8 cellular contexts compared by ENCODE assay signal in the genomic region with DNA sequence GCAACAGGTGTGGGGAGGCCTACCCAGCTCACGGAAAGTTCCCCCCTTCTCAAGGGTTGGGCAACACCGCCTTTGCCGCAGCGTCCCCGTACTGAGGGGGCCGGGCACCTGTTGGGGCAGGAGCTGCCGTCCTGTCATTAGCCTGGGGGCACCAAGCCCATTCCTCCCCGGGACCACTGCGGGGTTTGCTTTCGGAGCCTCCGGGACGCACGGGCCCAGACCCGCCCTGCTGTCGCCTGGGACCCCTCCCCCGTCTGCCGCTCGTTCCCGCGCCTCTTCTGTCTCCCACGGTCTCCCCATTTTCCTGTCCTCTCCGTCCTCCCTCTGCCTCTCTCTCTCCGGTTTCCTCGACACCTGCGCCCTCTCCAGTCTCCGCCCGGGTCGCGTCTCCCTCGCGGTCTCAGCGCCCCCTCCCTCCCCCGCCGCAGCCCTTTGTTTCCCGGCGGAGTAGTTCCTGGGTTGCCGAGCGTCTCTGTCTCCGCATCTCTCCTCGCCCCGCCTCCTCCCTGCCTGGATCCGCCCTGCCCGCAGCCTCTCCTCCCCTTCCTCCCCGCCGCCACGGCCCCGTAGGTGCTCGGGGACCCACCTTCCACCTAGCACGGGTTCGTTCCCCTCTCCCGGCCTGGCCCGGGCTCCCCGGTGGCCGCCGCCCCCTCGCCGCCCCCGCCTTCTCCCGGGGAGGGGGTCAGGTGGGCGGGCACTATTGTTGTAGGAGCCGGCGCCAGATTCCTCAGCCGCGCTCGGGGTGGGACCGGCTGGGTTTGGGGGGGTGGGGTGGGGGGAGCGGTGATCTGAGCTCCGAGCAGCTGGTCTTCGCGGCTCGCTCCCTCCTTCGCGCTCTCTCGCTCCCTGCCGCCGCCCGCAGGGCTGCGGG. TPM values are rescaled to one million over a fixed set of nuclear protein-coding genes. Genes with fewer than 3 reads are reported as not detected.
DNase-seq lines count a peak whose midpoint lies in the region; ATAC-seq and TF ChIP-seq lines count a peak whose summit lies in the region.

A gene (plus strand): TSS at position 540 of the 874 bp plus-strand sequence. CDS start 434 bp downstream, outside the sequence.

- H3K27ac ChIP-seq in dorsolateral prefrontal cortex: peak within 1 kb of the TSS in 48 of 59 donors; percentile 7 to 83 (median 58)
- H3K27ac ChIP-seq in lung (ENCODE audit: low read depth in 1 of 2, low read length in 1 of 2): no peak within 1 kb of the TSS

- H3K36me3 ChIP-seq in lung (ENCODE audit: control insufficient read depth in 2 of 2, insufficient read depth in 2 of 2, low read length in 2 of 2): no peaks in the 10 kb centered on the region

- H3K4me1 ChIP-seq in lung (ENCODE audit: control insufficient read depth in 2 of 2, insufficient read depth in 2 of 2, low read length in 2 of 2): peaks cover 0 to 9% of the 10 kb centered on the region in 2 donors

- intact Hi-C loops in dorsolateral prefrontal cortex (cut with DNase I): no loop called here

- H3K4me3 ChIP-seq in dorsolateral prefrontal cortex (peak within 1 kb of the TSS; percentile 52 to 83 (median 71)), lung (peak within 1 kb of the TSS; percentile 69)

- no peak for TF ChIP-seq CTCF in dorsolateral prefrontal cortex (IDR thresholded peaks at IDR 0.05 in 54 of 56, conservative IDR thresholded peaks at IDR 0.05 in 2 of 56; ENCODE audit: low read depth in 1 of 56, partially characterized antibody in 56 of 56)
- no peak for TF ChIP-seq CTCF in lung (IDR thresholded peaks at IDR 0.05; ENCODE audit: control extremely low read depth, extremely low read depth)

- DNase-seq in AML-193 (lab: John Stamatoyannopoulos, UW) (peak; percentile 17 to 27), NCI-H2196 treated with DMSO at 0.1 percent for 48 hours (lab: John Stamatoyannopoulos, UW; ENCODE audit: unreplicated experiment) (peak; percentile 67), dorsolateral prefrontal cortex (peak in 8 of 10 donors; percentile 40 to 84 (median 68)), lung (ENCODE audit: low spot score) (peak; percentile 74)
- peak; percentile 76 to 77 for DNase-seq in activated CD4-positive, alpha-beta T cell treated with anti-CD3 and anti-CD28 coated beads, Interleukin-2, amount 50 U/mL, for 4 hours
- peak; percentile 53 to 79 (median 57) for DNase-seq in stimulated activated CD4-positive, alpha-beta T cell treated with anti-CD3 and anti-CD28 coated beads, TNF-alpha, amount 100 ng/mL, for 24 hours (ENCODE audit: low read depth in 3 of 3)

- no peaks in the 10 kb centered on the region for H3K27me3 ChIP-seq in dorsolateral prefrontal cortex
- no peaks in the 10 kb centered on the region for H3K27me3 ChIP-seq in lung (ENCODE audit: control insufficient read depth, insufficient read depth)

- H3K9me3 ChIP-seq in lung (ENCODE audit: control insufficient read depth in 2 of 2, insufficient read depth in 1 of 2, low read length in 1 of 2): no peaks in the 10 kb centered on the region

- WGBS in lung, 2 donors: 0 to 1% methylated on average over 61 to 78 of the region's 78 CpGs

- peak; percentile 44 for ATAC-seq in GM21737 (IDR thresholded peaks at IDR 0.05; ENCODE audit: unreplicated experiment)
- ATAC-seq in lung (ENCODE audit: insufficient read depth, low FRiP score): no peak
- no peak for ATAC-seq in HG03159 (IDR thresholded peaks at IDR 0.05; ENCODE audit: unreplicated experiment)

RNA-seq across cellular contexts. Expression of the gene that starts here (rescaled TPM):
- total RNA-seq in dorsolateral prefrontal cortex (100 to 1,000 TPM in 45 of 120 experiments, 10 to 100 TPM in 75; 26.9 to 136 (median 93.2) TPM), lung (10 to 100 TPM; 12.3 to 33.1 TPM)
- polyA plus RNA-seq in lung: 1 to 10 TPM; 8.3 to 9.9 TPM

Comparison
In these comparisons a context has a peak if more than half of its experiments do, and no peak if none do; other contexts are left out.
1. DNase-seq: peak in every context shown above with its lines; median percentile 76 in activated CD4-positive, alpha-beta T cell treated with anti-CD3 and anti-CD28 coated beads, Interleukin-2, amount 50 U/mL, for 4 hours; 74 in lung; 68 in dorsolateral prefrontal cortex; 67 in NCI-H2196 treated with DMSO at 0.1 percent for 48 hours; 57 in stimulated activated CD4-positive, alpha-beta T cell treated with anti-CD3 and anti-CD28 coated beads, TNF-alpha, amount 100 ng/mL, for 24 hours; 22 in AML-193.
2. H3K27ac ChIP-seq: peak in dorsolateral prefrontal cortex (48 of 59); none in lung (0 of 2).